Comparison of ENCODE assay signal across 1 cellular context in the genomic region with DNA sequence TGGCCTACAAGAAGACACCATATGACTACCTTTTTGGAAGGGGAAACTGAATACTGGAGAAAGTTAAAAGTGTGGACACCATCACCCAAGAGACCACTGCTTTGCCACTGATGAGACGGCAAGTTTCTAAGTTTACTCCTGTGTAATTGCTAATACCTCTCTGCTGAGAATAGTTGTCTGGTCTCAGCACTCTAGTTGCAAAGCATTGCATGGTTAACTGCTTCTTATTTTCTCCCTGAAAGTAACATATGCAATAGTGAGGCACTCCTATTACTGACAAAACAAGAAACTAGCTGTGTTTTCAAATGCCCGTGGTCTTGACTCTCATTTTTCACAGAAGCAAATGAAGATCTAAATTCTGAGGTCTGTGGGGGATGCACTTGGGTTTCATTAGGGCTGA.
TF ChIP-seq lines count a peak whose summit lies in the region.

No MANE protein-coding gene starts in this region.

TF ChIP-seq in SK-N-SH, 30 proteins besides CTCF, POLR2A, EP300 and RAD21 (continued from another document):
- no peak for TF ChIP-seq GABPA (IDR thresholded peaks at IDR 0.05; ENCODE audit: low read depth)
- TF ChIP-seq, protein P1, sequence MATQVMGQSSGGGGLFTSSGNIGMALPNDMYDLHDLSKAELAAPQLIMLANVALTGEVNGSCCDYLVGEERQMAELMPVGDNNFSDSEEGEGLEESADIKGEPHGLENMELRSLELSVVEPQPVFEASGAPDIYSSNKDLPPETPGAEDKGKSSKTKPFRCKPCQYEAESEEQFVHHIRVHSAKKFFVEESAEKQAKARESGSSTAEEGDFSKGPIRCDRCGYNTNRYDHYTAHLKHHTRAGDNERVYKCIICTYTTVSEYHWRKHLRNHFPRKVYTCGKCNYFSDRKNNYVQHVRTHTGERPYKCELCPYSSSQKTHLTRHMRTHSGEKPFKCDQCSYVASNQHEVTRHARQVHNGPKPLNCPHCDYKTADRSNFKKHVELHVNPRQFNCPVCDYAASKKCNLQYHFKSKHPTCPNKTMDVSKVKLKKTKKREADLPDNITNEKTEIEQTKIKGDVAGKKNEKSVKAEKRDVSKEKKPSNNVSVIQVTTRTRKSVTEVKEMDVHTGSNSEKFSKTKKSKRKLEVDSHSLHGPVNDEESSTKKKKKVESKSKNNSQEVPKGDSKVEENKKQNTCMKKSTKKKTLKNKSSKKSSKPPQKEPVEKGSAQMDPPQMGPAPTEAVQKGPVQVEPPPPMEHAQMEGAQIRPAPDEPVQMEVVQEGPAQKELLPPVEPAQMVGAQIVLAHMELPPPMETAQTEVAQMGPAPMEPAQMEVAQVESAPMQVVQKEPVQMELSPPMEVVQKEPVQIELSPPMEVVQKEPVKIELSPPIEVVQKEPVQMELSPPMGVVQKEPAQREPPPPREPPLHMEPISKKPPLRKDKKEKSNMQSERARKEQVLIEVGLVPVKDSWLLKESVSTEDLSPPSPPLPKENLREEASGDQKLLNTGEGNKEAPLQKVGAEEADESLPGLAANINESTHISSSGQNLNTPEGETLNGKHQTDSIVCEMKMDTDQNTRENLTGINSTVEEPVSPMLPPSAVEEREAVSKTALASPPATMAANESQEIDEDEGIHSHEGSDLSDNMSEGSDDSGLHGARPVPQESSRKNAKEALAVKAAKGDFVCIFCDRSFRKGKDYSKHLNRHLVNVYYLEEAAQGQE (IDR thresholded peaks at IDR 0.05; ENCODE audit: low read depth, low read length) = no peak
TF ChIP-seq in SK-N-SH: peak in this region for 0.
